In the genomic region with DNA sequence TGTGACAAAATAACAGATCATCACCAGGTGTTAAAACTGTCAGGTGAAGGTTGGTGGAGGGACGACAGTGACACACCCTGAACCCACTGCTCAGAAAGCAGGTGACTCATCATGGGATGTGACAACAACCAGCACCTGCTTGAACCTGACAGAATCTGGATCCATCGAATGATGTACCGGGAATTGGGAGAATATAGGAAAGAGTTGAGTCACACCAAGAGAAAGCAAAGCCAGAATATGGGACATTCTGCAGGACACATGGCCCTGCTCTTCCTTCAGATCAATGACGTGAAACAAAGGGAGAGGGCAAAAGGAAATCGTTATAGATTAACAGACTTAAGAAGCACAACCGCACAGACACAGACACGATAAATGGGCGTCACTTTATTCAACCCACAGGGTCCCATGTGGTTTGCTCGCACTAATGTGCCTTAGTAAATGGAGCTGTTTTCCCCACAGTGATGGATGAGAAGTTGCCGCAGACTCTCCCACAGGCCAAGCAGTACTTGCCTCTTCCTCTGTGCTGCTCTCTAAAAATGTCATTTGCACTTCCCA, we compare ENCODE assay signal across 12 cellular contexts.
DNase-seq lines count a peak whose midpoint lies in the region; ATAC-seq and TF ChIP-seq lines count a peak whose summit lies in the region.
"Had no signal": no experiment of that assay in that cellular context is flagged by ENCODE, and none has a peak within 500 bp of the region (broad histone marks: within the 10 kb centered on the region; RNA-seq: fewer than 3 reads in every experiment).

No MANE protein-coding gene starts in this region.

- H3K9ac ChIP-seq in DND-41 (ENCODE audit: low read depth, low read length), result peak overlapping the region; percentile 52

- peaks cover 33 to 57% (median 45%) of the 10 kb centered on the region in 3 donors for H3K4me1 Mint-ChIP-seq in T-cell

- no peaks in the 10 kb centered on the region for H3K27me3 ChIP-seq in DND-41 (ENCODE audit: insufficient read depth, low read length, poor library complexity)
- H3K27me3 ChIP-seq: breast epithelium, neutrophil had no signal

- no peaks in the 10 kb centered on the region for H4K20me1 ChIP-seq in DND-41 (ENCODE audit: insufficient read depth, low read length)

- no peaks in the 10 kb centered on the region for H3K36me3 ChIP-seq in DND-41 (ENCODE audit: insufficient read depth, low read length)
- H3K36me3 ChIP-seq: breast epithelium, neutrophil had no signal

- CTCF ChIA-PET in T-cell (lab: Charles Lee), result interaction anchor here in 1 of 2 donors (0.8 to 3.7 kb wide), 9 partner anchors 65 to 227 kb away, joined by 3 to 47 read pairs (median 5); no protein-coding TSS in a partner anchor

- peak overlapping the region; percentile 72 for H2AFZ ChIP-seq in DND-41 (ENCODE audit: low read depth, low read length)

- no peaks in the 10 kb centered on the region for H3K9me3 ChIP-seq in DND-41 (ENCODE audit: insufficient read depth, low read length, severe bottlenecking)
- H3K9me3 ChIP-seq: breast epithelium, neutrophil had no signal

- H3K4me3 Mint-ChIP-seq in T-cell, result peak overlapping the region; percentile 4 to 67 (median 39)

- peak overlapping the region; percentile 91 for H3K27ac ChIP-seq in DND-41 (ENCODE audit: low read length)
- H3K27ac ChIP-seq: breast epithelium, neutrophil had no signal

- H3K9me3 Mint-ChIP-seq in T-cell, result no peaks in the 10 kb centered on the region

- H3K27ac Mint-ChIP-seq in T-cell, result peak overlapping the region; percentile 81 to 94

- ATAC-seq in DND-41 (ENCODE audit: insufficient read depth, low read depth), result peak; percentile 94
- peak; percentile 87 to 90 (median 89) for ATAC-seq in T-cell (replicated peaks in 1 of 4)
- no peak for ATAC-seq in GM21529 (IDR thresholded peaks at IDR 0.05; ENCODE audit: unreplicated experiment)
- no peak for ATAC-seq in HG03108 (IDR thresholded peaks at IDR 0.05; ENCODE audit: unreplicated experiment)

- no peaks in the 10 kb centered on the region for H3K79me2 ChIP-seq in DND-41 (ENCODE audit: insufficient read depth, low read length)

- no peaks in the 10 kb centered on the region for H3K36me3 Mint-ChIP-seq in T-cell

- peak overlapping the region in 1 of 2 experiments; percentile 45; a peak in 2 of 4 replicates for H3K4me3 ChIP-seq in DND-41 (ENCODE audit: low read depth in 1 of 2, low read length in 2 of 2)
- H3K4me3 ChIP-seq: breast epithelium had no signal

- peaks cover 47% of the 10 kb centered on the region for H3K4me1 ChIP-seq in DND-41 (ENCODE audit: insufficient read depth, low read length)
- H3K4me1 ChIP-seq: breast epithelium had no signal

- POLR2A ChIA-PET in T-cell (lab: Charles Lee), result no interaction called here

- no peaks in the 10 kb centered on the region for H3K27me3 Mint-ChIP-seq in T-cell

- no peak for TF ChIP-seq CTCF in DND-41 (IDR thresholded peaks at IDR 0.05; ENCODE audit: borderline replicate concordance, extremely low read depth, low read length, poor library complexity, severe bottlenecking)

- peak overlapping the region; percentile 71 for H3K4me2 ChIP-seq in DND-41 (ENCODE audit: insufficient read depth, low read length)

- peak; percentile 81 for DNase-seq in DND-41
- peak; percentile 25 to 81 (median 58) for DNase-seq in T-cell
- DNase-seq in activated naive CD4-positive, alpha-beta T cell treated with Interleukin-2 at 50 U/mL for 16 hours, result peak; percentile 38
- DNase-seq in putamen (ENCODE audit: low spot score), result peak; percentile 55
- no peak for DNase-seq in GOT3 (lab: John Stamatoyannopoulos, UW)
- no peak for DNase-seq in cerebellum (ENCODE audit: low spot score)
- DNase-seq: kidney glomerular epithelial cell, NCI-H1048 had no signal

Comparison
In these comparisons a context has a peak if more than half of its experiments do, and no peak if none do; other contexts are left out.
1. ATAC-seq: peak in DND-41 (single experiment) and T-cell (4 of 4); none in GM21529 (single experiment) and HG03108 (single experiment).
2. DNase-seq: peak in DND-41 (single experiment), T-cell (34 of 34), activated naive CD4-positive, alpha-beta T cell treated with Interleukin-2 at 50 U/mL for 16 hours (single experiment) and putamen (single experiment); none in GOT3 (single experiment) and cerebellum (single experiment).